8 cellular contexts compared by ENCODE assay signal in the genomic region with DNA sequence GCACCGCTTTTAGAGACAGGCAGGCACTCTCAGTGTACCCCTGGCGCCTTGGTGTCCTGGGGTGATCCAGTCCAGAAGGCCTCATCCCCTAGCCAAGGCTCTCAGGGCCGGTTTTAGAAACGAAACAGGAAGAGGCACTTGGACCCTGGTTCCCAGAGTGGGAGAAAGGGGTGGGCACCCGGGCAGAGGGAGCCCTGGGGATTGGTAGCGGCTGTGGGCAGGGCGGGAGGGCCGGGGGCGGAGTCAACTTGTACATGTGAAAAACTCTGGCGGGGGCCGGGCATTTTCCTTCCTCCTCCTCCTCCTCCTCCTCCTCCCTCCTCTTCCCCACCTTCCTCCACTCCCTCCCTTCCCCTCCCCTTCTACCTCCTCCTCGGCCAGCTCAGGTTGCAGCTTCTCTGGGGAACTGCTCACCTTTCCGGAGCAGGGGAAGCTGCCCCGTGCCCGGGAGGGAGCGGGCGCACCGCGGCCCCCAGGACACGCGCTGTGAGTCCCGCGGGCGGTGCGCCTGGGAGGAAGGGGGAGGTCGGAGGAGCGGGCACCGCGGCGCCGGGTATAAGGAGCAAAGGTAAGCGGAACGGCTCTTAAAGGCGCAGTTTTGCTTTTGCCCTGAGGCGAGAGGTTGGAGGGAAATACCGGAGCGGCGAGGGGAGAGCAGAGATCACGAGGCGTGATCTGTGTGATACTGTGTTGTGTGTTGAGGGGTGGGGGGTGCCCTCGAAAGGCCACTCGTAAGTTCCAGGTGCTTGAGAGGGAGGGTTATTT. TPM values are rescaled to one million over a fixed set of nuclear protein-coding genes. Genes with fewer than 3 reads are reported as not detected.
DNase-seq lines count a peak whose midpoint lies in the region; ATAC-seq and TF ChIP-seq lines count a peak whose summit lies in the region.

A gene (plus strand): TSS at position 359 of the 765 bp plus-strand sequence. CDS start 18,499 bp downstream, outside the sequence.

- peak within 1 kb of the TSS; percentile 59 for H3K9ac ChIP-seq in Karpas-422 (ENCODE audit: low read length)

- H2AFZ ChIP-seq in Karpas-422 (ENCODE audit: low read length) = peak within 1 kb of the TSS; percentile 73

- TF ChIP-seq CTCF in ascending aorta (IDR thresholded peaks at IDR 0.05) = no peak
- no peak for TF ChIP-seq CTCF in GM10248 (IDR thresholded peaks at IDR 0.05; ENCODE audit: control extremely low read depth, extremely low read depth, low read depth, missing control alignments)

- no peaks in the 10 kb centered on the region for H3K36me3 ChIP-seq in CD4-positive, CD25-positive, alpha-beta regulatory T cell (ENCODE audit: control insufficient read depth, insufficient read depth, low read length)
- H3K36me3 ChIP-seq in Karpas-422 (ENCODE audit: insufficient read depth, low read length) (no peaks in the 10 kb centered on the region), ascending aorta (no peaks in the 10 kb centered on the region)

- intact Hi-C loops in ascending aorta (cut with DNase I) = no loop called here

- H3K9me3 ChIP-seq in CD4-positive, CD25-positive, alpha-beta regulatory T cell (ENCODE audit: control insufficient read depth in 2 of 2, low read length in 2 of 2) = no peaks in the 10 kb centered on the region
- H3K9me3 ChIP-seq in Karpas-422 (ENCODE audit: low read length) (no peaks in the 10 kb centered on the region), ascending aorta (no peaks in the 10 kb centered on the region)

- no peaks in the 10 kb centered on the region for H3K9me2 ChIP-seq in Karpas-422 (replicated peaks; ENCODE audit: insufficient read depth, low read length)

- peak; percentile 41 to 45 for ATAC-seq in CD4-positive, CD25-positive, alpha-beta regulatory T cell (ENCODE audit: low read depth in 2 of 2)
- no peak for ATAC-seq in GM18907 (IDR thresholded peaks at IDR 0.05; ENCODE audit: unreplicated experiment)

- H3K27me3 ChIP-seq in CD4-positive, CD25-positive, alpha-beta regulatory T cell (ENCODE audit: control insufficient read depth, insufficient read depth, low read length) = no peaks in the 10 kb centered on the region
- H3K27me3 ChIP-seq in Karpas-422 (ENCODE audit: low read length) (no peaks in the 10 kb centered on the region), ascending aorta (no peaks in the 10 kb centered on the region)

- H3K4me3 ChIP-seq in CD4-positive, CD25-positive, alpha-beta regulatory T cell (ENCODE audit: low read depth, low read length) = peak within 1 kb of the TSS; percentile 40
- H3K4me3 ChIP-seq in Karpas-422 (ENCODE audit: low read length) (peak within 1 kb of the TSS; percentile 63), ascending aorta (peak within 1 kb of the TSS; percentile 86 to 92)

- peak within 1 kb of the TSS in 1 of 3 donors; percentile 20 for H3K27ac Mint-ChIP-seq in CD4-positive, CD25-positive, alpha-beta regulatory T cell

- peaks cover 0 to 21% (median 5%) of the 10 kb centered on the region in 4 donors for H3K4me1 Mint-ChIP-seq in CD4-positive, CD25-positive, alpha-beta regulatory T cell

- no peaks in the 10 kb centered on the region for H3K36me3 Mint-ChIP-seq in CD4-positive, CD25-positive, alpha-beta regulatory T cell

- H3K9me3 Mint-ChIP-seq in CD4-positive, CD25-positive, alpha-beta regulatory T cell = no peaks in the 10 kb centered on the region

- H4K20me1 ChIP-seq in Karpas-422 (ENCODE audit: insufficient read depth, low read depth, low read length) = no peaks in the 10 kb centered on the region

- H3K79me2 ChIP-seq in Karpas-422 (ENCODE audit: low read length) = no peaks in the 10 kb centered on the region

- DNase-seq in CD4-positive, CD25-positive, alpha-beta regulatory T cell = peak in 2 of 3 donors; percentile 28 to 44
- DNase-seq in Karpas-422 (peak; percentile 66), RPMI8226 (peak; percentile 90), ascending aorta (ENCODE audit: low spot score in 2 of 2) (peak in 1 of 2 donors; percentile 90), hippocampal formation (lab: John Stamatoyannopoulos, UW) (peak; percentile 88 to 91), putamen (ENCODE audit: low spot score) (peak; percentile 93), GM10248 (ENCODE audit: extremely low spot score) (no peak)

- H3K27ac ChIP-seq in CD4-positive, CD25-positive, alpha-beta regulatory T cell (ENCODE audit: insufficient read depth, low read length, poor library complexity, severe bottlenecking) = no peak within 1 kb of the TSS
- no peak within 1 kb of the TSS for H3K27ac ChIP-seq in Karpas-422 (ENCODE audit: low read length)
- peak within 1 kb of the TSS; percentile 59 to 69 for H3K27ac ChIP-seq in ascending aorta

- CTCF ChIA-PET in GM10248 (lab: Yijun Ruan, JAX) = interaction anchor here (12.1 kb wide), 1 partner anchor 18 kb away, joined by 122 read pairs; no protein-coding TSS in a partner anchor

- POLR2A ChIA-PET in GM10248 (lab: Yijun Ruan, JAX) = no interaction called here

- H3K27me3 Mint-ChIP-seq in CD4-positive, CD25-positive, alpha-beta regulatory T cell = peaks cover 65% of the 10 kb centered on the region

- peaks cover 10% of the 10 kb centered on the region for H3K4me1 ChIP-seq in CD4-positive, CD25-positive, alpha-beta regulatory T cell (ENCODE audit: control insufficient read depth, insufficient read depth, low read length, poor library complexity, severe bottlenecking)
- H3K4me1 ChIP-seq in Karpas-422 (ENCODE audit: low read length) (peaks cover 11% of the 10 kb centered on the region), ascending aorta (peaks cover 0 to 17% of the 10 kb centered on the region in 2 donors)

- peak within 1 kb of the TSS; percentile 78 for H3K4me2 ChIP-seq in Karpas-422 (ENCODE audit: low read depth, low read length, poor library complexity, severe bottlenecking)

- peak within 1 kb of the TSS; percentile 63 to 89 (median 84) for H3K4me3 Mint-ChIP-seq in CD4-positive, CD25-positive, alpha-beta regulatory T cell

RNA-seq across cellular contexts. Expression of the gene that starts here (rescaled TPM):
- 0.49 TPM for total RNA-seq in CD4-positive, CD25-positive, alpha-beta regulatory T cell
- not detected for polyA plus RNA-seq in CD4-positive, CD25-positive, alpha-beta regulatory T cell
- total RNA-seq in Karpas-422 (2014; rRNA removed; shearing (Covaris generic); ENCODE audit: low replicate concordance) = 0.45 TPM in 1 of 2 replicates, not detected in the other
- 70.0 TPM for total RNA-seq in ascending aorta

Comparison
In these comparisons a context has a peak if more than half of its experiments do, and no peak if none do; other contexts are left out.
1. RNA of the gene that starts here (total RNA-seq): 70.0 TPM in ascending aorta (single experiment); 0.49 TPM in CD4-positive, CD25-positive, alpha-beta regulatory T cell (single experiment) and 0.45 TPM in Karpas-422; every median in the first group is over 10 times any median in the second.
2. Peak in DNase-seq, ATAC-seq and H3K4me3 ChIP-seq in CD4-positive, CD25-positive, alpha-beta regulatory T cell; RNA of the gene not detected or under 1 TPM.
3. Peak in DNase-seq, H3K4me3 ChIP-seq, H3K9ac ChIP-seq and H3K4me2 ChIP-seq in Karpas-422; RNA of the gene not detected or under 1 TPM.
4. H3K27ac ChIP-seq: peak in ascending aorta (2 of 2); none in CD4-positive, CD25-positive, alpha-beta regulatory T cell (single experiment) and Karpas-422 (single experiment).
5. Peak in every context shown above with its lines, with median percentiles within 50 percentile points of each other: H3K4me3 ChIP-seq.